ENCODE assay signal across 19 cellular contexts in genomic region chr3:46876313-46877300, GRCh38. TPM values are rescaled to one million over a fixed set of nuclear protein-coding genes. Genes with fewer than 3 reads are reported as not detected.
"Had no signal": no experiment of that assay in that cellular context is flagged by ENCODE, and none has a peak within 500 bp of the region (broad histone marks: within the 10 kb centered on the region; RNA-seq: fewer than 3 reads in every experiment).

No MANE protein-coding gene starts in this region.

- DNase-seq: activated CD4-positive, alpha-beta T cell treated with anti-CD3 and anti-CD28 coated beads, Interleukin-2, amount 50 U/mL, for 1 hour; activated CD8-positive, alpha-beta memory T cell treated with anti-CD3 and anti-CD28 coated beads for 24 hours; activated gamma-delta T cell treated with Interleukin-2 at 50 U/mL for 16 hours; brain microvascular endothelial cell; cortex of kidney; effector CD8-positive, alpha-beta T cell; foreskin fibroblast; glutamatergic neuron; immature natural killer cell; left colon; mammary epithelial cell; natural killer cell; occipital lobe; T-cell; T-helper 9 cell had no signal

- H3K4me3 ChIP-seq: thoracic aorta had no signal

- H3K9me3 ChIP-seq: thoracic aorta had no signal

- H3K36me3 ChIP-seq: brain microvascular endothelial cell, thoracic aorta had no signal

- ATAC-seq: activated CD4-positive, CD25-positive, alpha-beta regulatory T cell treated with anti-CD3 and anti-CD28 coated beads, Interleukin-2, amount 50 U/mL, for 24 hours; left colon; natural killer cell; stimulated activated effector memory CD8-positive, alpha-beta T cell treated with anti-CD3 and anti-CD28 coated beads, Interleukin-12 subunit alpha, Interleukin-12 subunit beta, amount 100 ng/mL, for 72 hours; T-cell had no signal

- H3K27ac ChIP-seq: brain microvascular endothelial cell, thoracic aorta had no signal

RNA-seq across cellular contexts. Expression of gene PTH1R, which starts 0.9 kb away (rescaled TPM):
- total RNA-seq: natural killer cell had no signal
- polyA plus RNA-seq: immature natural killer cell, mammary epithelial cell had no signal

RNA-seq across cellular contexts. Expression of gene MYL3, which starts 13.4 kb away (rescaled TPM):
- total RNA-seq: mammary epithelial cell, natural killer cell, occipital lobe, pulmonary artery endothelial cell, T-cell had no signal
- polyA plus RNA-seq: immature natural killer cell, mammary epithelial cell had no signal
